In the genomic region with DNA sequence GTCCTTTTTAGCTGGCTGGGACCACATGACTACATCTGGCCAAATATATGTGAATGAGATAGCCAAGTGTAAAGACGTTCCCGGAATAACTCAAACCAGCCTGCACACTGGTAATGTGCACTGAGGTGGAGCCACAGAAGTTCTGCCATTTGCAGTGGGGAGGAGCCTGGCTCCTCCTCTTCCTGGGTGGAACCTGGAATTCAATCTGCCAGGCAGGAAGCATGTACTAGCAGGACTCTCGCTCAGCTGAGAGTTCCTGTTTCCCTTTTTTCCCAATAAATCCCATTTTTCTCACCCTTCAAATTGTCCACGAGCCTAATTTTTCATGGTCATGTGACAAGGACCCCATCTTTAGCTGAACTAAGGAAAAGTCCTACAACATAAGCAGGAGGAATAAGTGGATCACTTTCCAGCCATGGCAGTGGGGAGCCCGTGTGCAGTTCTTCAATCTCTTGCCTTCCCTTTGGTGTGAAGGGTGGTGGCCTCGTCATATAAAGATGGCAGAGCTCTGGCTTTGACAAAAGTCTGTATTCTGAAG, we compare ENCODE assay signal across 19 cellular contexts.
A peak's percentile ranks its signal among the peaks of the same experiment; 100 is the strongest.
DNase-seq lines count a peak whose midpoint lies in the region; ATAC-seq and TF ChIP-seq lines count a peak whose summit lies in the region.
"Had no signal": no experiment of that assay in that cellular context is flagged by ENCODE, and none has a peak within 500 bp of the region (broad histone marks: within the 10 kb centered on the region; RNA-seq: fewer than 3 reads in every experiment).

No MANE protein-coding gene starts in this region.

- no peak overlapping the region for H2BK5ac ChIP-seq in neuronal stem cell (ENCODE audit: low read length)

- no peak overlapping the region for H4K91ac ChIP-seq in neuronal stem cell (ENCODE audit: low read depth, low read length, poor library complexity)

- H2AK5ac ChIP-seq in neuronal stem cell (ENCODE audit: low read depth, low read length), result no peak overlapping the region

- H3K14ac ChIP-seq in neuronal stem cell (ENCODE audit: low read length), result no peak overlapping the region

- no peak overlapping the region for H3K4ac ChIP-seq in neuronal stem cell (ENCODE audit: low read length)

- no peak overlapping the region for H2BK12ac ChIP-seq in neuronal stem cell (ENCODE audit: low read length)

- H3K27me3 ChIP-seq in right cardiac atrium (ENCODE audit: control insufficient read depth, insufficient read depth) (no peaks in the 10 kb centered on the region), right atrium auricular region (no peaks in the 10 kb centered on the region), neuronal stem cell (ENCODE audit: control insufficient read depth in 3 of 3, insufficient read depth in 3 of 3, low read depth in 1 of 3, low read length in 3 of 3) (no peaks in the 10 kb centered on the region)

- H3K4me3 Mint-ChIP-seq in brain, result peak overlapping the region in 1 of 5 experiments; percentile 8
- H3K4me3 Mint-ChIP-seq: B cell, CD14-positive monocyte had no signal

- peaks cover under 1% of the 10 kb centered on the region for H3K27me3 Mint-ChIP-seq in brain

- H3K18ac ChIP-seq in neuronal stem cell (ENCODE audit: low read length), result no peak overlapping the region

- no peak overlapping the region for H3K4me2 ChIP-seq in neuronal stem cell (ENCODE audit: insufficient read depth, low read length, poor library complexity, severe bottlenecking)
- H3K4me2 ChIP-seq: A549 had no signal

- H3K4me1 ChIP-seq in right cardiac atrium (ENCODE audit: control insufficient read depth, insufficient read depth, low read length) (no peaks in the 10 kb centered on the region), right atrium auricular region (no peaks in the 10 kb centered on the region), neuronal stem cell (ENCODE audit: control insufficient read depth in 2 of 2, insufficient read depth in 1 of 2, low read depth in 1 of 2, low read length in 2 of 2) (no peaks in the 10 kb centered on the region)
- H3K4me1 ChIP-seq: A549 had no signal

- no peak overlapping the region for H3K9ac ChIP-seq in neuronal stem cell (ENCODE audit: low read depth, low read length, poor library complexity)

- intact Hi-C loops in right cardiac atrium (cut with DNase I), result no loop called here

- H4K8ac ChIP-seq in neuronal stem cell (ENCODE audit: low read depth, low read length), result no peak overlapping the region

- ATAC-seq in right cardiac atrium, result no peak
- no peak for ATAC-seq in HG02588 (IDR thresholded peaks at IDR 0.05; ENCODE audit: unreplicated experiment)
- ATAC-seq in GM18870 (IDR thresholded peaks at IDR 0.05; ENCODE audit: unreplicated experiment), result no peak
- ATAC-seq: A549, PC-3 had no signal

- no peak for DNase-seq in right cardiac atrium
- DNase-seq in right atrium auricular region (ENCODE audit: low spot score), result no peak
- DNase-seq in neuronal stem cell (ENCODE audit: low spot score), result no peak
- DNase-seq in dermis blood vessel endothelial cell, result no peak
- DNase-seq: H7, MM.1S, NCI-H1048, NCI-H1417 treated with DMSO at 0.1 percent for 48 hours, NCI-H187, NCI-H446 treated with DMSO at 0.1 percent for 48 hours, NCI-H526 treated with DMSO at 0.1 percent for 48 hours, PC-3, SHP77 had no signal

- peaks cover 2% of the 10 kb centered on the region for H3K9me3 ChIP-seq in right cardiac atrium (ENCODE audit: control insufficient read depth, low read length)
- H3K9me3 ChIP-seq in right atrium auricular region, result peaks cover 0 to 2% of the 10 kb centered on the region in 2 donors
- H3K9me3 ChIP-seq in neuronal stem cell (replicated peaks in 1 of 2; ENCODE audit: control insufficient read depth in 2 of 2, insufficient read depth in 1 of 2, low read depth in 1 of 2, low read length in 2 of 2), result peaks cover 0 to 9% of the 10 kb centered on the region in 2 donors

- TF ChIP-seq CTCF in right atrium auricular region (IDR thresholded peaks at IDR 0.05) (no peak), brain (conservative IDR thresholded peaks at IDR 0.05) (no peak)

- WGBS in right cardiac atrium, result 73% methylated on average over 6 of the region's 6 CpGs
- no CpG with 5 or more reads among the region's 6 CpGs for WGBS in neuronal stem cell (ENCODE audit: extremely low coverage in 2 of 2, insufficient read length in 2 of 2, insufficient replicate concordance in 1 of 2), 2 donors

- peak overlapping the region; percentile 43 for H2AFZ ChIP-seq in neuronal stem cell (ENCODE audit: low read length)

- no peaks in the 10 kb centered on the region for H3K79me1 ChIP-seq in neuronal stem cell (ENCODE audit: low read depth, low read length)

- peaks cover 7% of the 10 kb centered on the region for H3K36me3 Mint-ChIP-seq in brain
- H3K36me3 Mint-ChIP-seq: CD14-positive monocyte had no signal

- H2BK15ac ChIP-seq in neuronal stem cell (ENCODE audit: low read length), result no peak overlapping the region

- no peak overlapping the region for H3K23ac ChIP-seq in neuronal stem cell (ENCODE audit: low read depth, low read length, poor library complexity)

- H3K4me1 Mint-ChIP-seq in brain, result peaks cover 22% of the 10 kb centered on the region
- H3K4me1 Mint-ChIP-seq: B cell, CD14-positive monocyte had no signal

- no peak overlapping the region for H3K4me3 ChIP-seq in right cardiac atrium (ENCODE audit: low read length)
- H3K4me3 ChIP-seq in right atrium auricular region, result no peak overlapping the region
- H3K4me3 ChIP-seq in neuronal stem cell (ENCODE audit: low read length in 2 of 2), result no peak overlapping the region
- H3K4me3 ChIP-seq: A549 had no signal

- H3K27ac ChIP-seq in right cardiac atrium (ENCODE audit: low read length) (peak overlapping the region; percentile 41), right atrium auricular region (peak overlapping the region in 1 of 2 donors; percentile 29), neuronal stem cell (replicated peaks; ENCODE audit: low read length) (no peak overlapping the region)
- H3K27ac ChIP-seq: A549 had no signal

- H3K9me3 Mint-ChIP-seq in brain, result peaks cover 27 to 30% (median 30%) of the 10 kb centered on the region in 5 experiments

- H3K27ac Mint-ChIP-seq in brain, result peak overlapping the region in 3 of 5 experiments; percentile 40 to 76 (median 63)
- H3K27ac Mint-ChIP-seq: B cell, CD14-positive monocyte had no signal

- no peaks in the 10 kb centered on the region for H3K36me3 ChIP-seq in right atrium auricular region
- no peaks in the 10 kb centered on the region for H3K36me3 ChIP-seq in neuronal stem cell (replicated peaks in 1 of 2; ENCODE audit: control insufficient read depth in 2 of 2, insufficient read depth in 2 of 2, low read length in 2 of 2)

- H2BK120ac ChIP-seq in neuronal stem cell (ENCODE audit: low read depth, low read length), result no peak overlapping the region
